In genomic region chr7:17934094-17934493, GRCh38 we compare ENCODE assay signal across 1 cellular context.
TF ChIP-seq lines count a peak whose summit lies in the region.

No MANE protein-coding gene starts in this region.

TF ChIP-seq in GM23338, 12 proteins besides CTCF, POLR2A, EP300 and RAD21:
- TF ChIP-seq, protein P1, sequence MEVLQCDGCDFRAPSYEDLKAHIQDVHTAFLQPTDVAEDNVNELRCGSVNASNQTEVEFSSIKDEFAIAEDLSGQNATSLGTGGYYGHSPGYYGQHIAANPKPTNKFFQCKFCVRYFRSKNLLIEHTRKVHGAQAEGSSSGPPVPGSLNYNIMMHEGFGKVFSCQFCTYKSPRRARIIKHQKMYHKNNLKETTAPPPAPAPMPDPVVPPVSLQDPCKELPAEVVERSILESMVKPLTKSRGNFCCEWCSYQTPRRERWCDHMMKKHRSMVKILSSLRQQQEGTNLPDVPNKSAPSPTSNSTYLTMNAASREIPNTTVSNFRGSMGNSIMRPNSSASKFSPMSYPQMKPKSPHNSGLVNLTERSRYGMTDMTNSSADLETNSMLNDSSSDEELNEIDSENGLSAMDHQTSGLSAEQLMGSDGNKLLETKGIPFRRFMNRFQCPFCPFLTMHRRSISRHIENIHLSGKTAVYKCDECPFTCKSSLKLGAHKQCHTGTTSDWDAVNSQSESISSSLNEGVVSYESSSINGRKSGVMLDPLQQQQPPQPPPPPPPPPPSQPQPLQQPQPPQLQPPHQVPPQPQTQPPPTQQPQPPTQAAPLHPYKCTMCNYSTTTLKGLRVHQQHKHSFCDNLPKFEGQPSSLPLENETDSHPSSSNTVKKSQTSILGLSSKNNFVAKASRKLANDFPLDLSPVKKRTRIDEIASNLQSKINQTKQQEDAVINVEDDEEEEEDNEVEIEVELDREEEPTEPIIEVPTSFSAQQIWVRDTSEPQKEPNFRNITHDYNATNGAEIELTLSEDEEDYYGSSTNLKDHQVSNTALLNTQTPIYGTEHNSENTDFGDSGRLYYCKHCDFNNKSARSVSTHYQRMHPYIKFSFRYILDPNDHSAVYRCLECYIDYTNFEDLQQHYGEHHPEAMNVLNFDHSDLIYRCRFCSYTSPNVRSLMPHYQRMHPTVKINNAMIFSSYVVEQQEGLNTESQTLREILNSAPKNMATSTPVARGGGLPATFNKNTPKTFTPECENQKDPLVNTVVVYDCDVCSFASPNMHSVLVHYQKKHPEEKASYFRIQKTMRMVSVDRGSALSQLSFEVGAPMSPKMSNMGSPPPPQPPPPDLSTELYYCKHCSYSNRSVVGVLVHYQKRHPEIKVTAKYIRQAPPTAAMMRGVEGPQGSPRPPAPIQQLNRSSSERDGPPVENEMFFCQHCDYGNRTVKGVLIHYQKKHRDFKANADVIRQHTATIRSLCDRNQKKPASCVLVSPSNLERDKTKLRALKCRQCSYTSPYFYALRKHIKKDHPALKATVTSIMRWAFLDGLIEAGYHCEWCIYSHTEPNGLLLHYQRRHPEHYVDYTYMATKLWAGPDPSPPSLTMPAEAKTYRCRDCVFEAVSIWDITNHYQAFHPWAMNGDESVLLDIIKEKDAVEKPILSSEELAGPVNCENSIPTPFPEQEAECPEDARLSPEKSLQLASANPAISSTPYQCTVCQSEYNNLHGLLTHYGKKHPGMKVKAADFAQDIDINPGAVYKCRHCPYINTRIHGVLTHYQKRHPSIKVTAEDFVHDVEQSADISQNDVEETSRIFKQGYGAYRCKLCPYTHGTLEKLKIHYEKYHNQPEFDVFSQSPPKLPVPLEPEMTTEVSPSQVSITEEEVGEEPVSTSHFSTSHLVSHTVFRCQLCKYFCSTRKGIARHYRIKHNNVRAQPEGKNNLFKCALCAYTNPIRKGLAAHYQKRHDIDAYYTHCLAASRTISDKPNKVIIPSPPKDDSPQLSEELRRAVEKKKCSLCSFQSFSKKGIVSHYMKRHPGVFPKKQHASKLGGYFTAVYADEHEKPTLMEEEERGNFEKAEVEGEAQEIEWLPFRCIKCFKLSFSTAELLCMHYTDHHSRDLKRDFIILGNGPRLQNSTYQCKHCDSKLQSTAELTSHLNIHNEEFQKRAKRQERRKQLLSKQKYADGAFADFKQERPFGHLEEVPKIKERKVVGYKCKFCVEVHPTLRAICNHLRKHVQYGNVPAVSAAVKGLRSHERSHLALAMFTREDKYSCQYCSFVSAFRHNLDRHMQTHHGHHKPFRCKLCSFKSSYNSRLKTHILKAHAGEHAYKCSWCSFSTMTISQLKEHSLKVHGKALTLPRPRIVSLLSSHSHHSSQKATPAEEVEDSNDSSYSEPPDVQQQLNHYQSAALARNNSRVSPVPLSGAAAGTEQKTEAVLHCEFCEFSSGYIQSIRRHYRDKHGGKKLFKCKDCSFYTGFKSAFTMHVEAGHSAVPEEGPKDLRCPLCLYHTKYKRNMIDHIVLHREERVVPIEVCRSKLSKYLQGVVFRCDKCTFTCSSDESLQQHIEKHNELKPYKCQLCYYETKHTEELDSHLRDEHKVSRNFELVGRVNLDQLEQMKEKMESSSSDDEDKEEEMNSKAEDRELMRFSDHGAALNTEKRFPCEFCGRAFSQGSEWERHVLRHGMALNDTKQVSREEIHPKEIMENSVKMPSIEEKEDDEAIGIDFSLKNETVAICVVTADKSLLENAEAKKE (CRISPR knock-in tag; IDR thresholded peaks at IDR 0.05): no peak
- TF ChIP-seq STAT1 (IDR thresholded peaks at IDR 0.05; ENCODE audit: unreplicated experiment): no peak
- TF ChIP-seq EZH2phosphoT487 (IDR thresholded peaks at IDR 0.05; ENCODE audit: unreplicated experiment): no peak
